Comparison of ENCODE assay signal across 23 cellular contexts in genomic region chr11:130209944-130210854, GRCh38. TPM values are rescaled to one million over a fixed set of nuclear protein-coding genes. Genes with fewer than 3 reads are reported as not detected.
DNase-seq lines count a peak whose midpoint lies in the region; ATAC-seq and TF ChIP-seq lines count a peak whose summit lies in the region.
"Had no signal": no experiment of that assay in that cellular context is flagged by ENCODE, and none has a peak within 500 bp of the region (broad histone marks: within the 10 kb centered on the region; RNA-seq: fewer than 3 reads in every experiment).

No MANE protein-coding gene starts in this region.

- H3K27me3 Mint-ChIP-seq in activated CD8-positive, alpha-beta memory T cell treated with anti-CD3 and anti-CD28 coated beads, Interleukin-2, amount 10 ng/mL, durations not matched to agents 7 days and 5 days, result peaks cover 7% of the 10 kb centered on the region

- CTCF ChIA-PET in activated CD8-positive, alpha-beta memory T cell treated with anti-CD3 and anti-CD28 coated beads, Interleukin-2, amount 10 ng/mL, durations not matched to agents 7 days and 5 days (lab: Charles Lee), result interaction anchor here (0.7 kb wide), 1 partner anchor 95 kb away, joined by 3 read pairs; no protein-coding TSS in a partner anchor

- no peak for ATAC-seq in activated CD8-positive, alpha-beta memory T cell treated with anti-CD3 and anti-CD28 coated beads, Interleukin-2, amount 10 ng/mL, durations not matched to agents 7 days and 5 days
- ATAC-seq in lower lobe of right lung, result no peak
- ATAC-seq: A549, psoas muscle had no signal

- no peaks in the 10 kb centered on the region for H3K4me1 Mint-ChIP-seq in activated CD8-positive, alpha-beta memory T cell treated with anti-CD3 and anti-CD28 coated beads, Interleukin-2, amount 10 ng/mL, durations not matched to agents 7 days and 5 days

- H3K27ac Mint-ChIP-seq in activated CD8-positive, alpha-beta memory T cell treated with anti-CD3 and anti-CD28 coated beads, Interleukin-2, amount 10 ng/mL, durations not matched to agents 7 days and 5 days, result no peak overlapping the region

- intact Hi-C loops in lower lobe of right lung (cut with DNase I), result no loop called here
- intact Hi-C loops in testis (cut with DNase I; ENCODE audit: low total_unique reads), result loop anchor here (10.0 kb wide), 1 partner anchor 215 kb away; the partner anchor contains the start of gene ADAMTS8

- H3K36me3 ChIP-seq in lower lobe of right lung (peaks cover 19% of the 10 kb centered on the region), testis (ENCODE audit: low read depth, missing control alignments) (no peaks in the 10 kb centered on the region), HAP-1 (replicated peaks) (no peaks in the 10 kb centered on the region)
- H3K36me3 ChIP-seq: WERI-Rb-1 had no signal

- H3K36me3 Mint-ChIP-seq in activated CD8-positive, alpha-beta memory T cell treated with anti-CD3 and anti-CD28 coated beads, Interleukin-2, amount 10 ng/mL, durations not matched to agents 7 days and 5 days, result no peaks in the 10 kb centered on the region

- H3K27ac ChIP-seq in lower lobe of right lung (no peak overlapping the region), testis (no peak overlapping the region)
- H3K27ac ChIP-seq: A549, psoas muscle, spleen, WERI-Rb-1 had no signal

- H3K27me3 ChIP-seq in lower lobe of right lung (ENCODE audit: low read depth), result no peaks in the 10 kb centered on the region
- H3K27me3 ChIP-seq in testis, result no peaks in the 10 kb centered on the region
- no peaks in the 10 kb centered on the region for H3K27me3 ChIP-seq in HAP-1 (ENCODE audit: low read depth)

- in situ Hi-C loops in HAP-1 (cut with MboI; ENCODE audit: low sequenced_read_pairs), result loop anchor here (10.0 kb wide), 2 partner anchors 215 to 655 kb away; partner anchors contain the start of gene ADAMTS8

- H3K4me3 Mint-ChIP-seq in activated CD8-positive, alpha-beta memory T cell treated with anti-CD3 and anti-CD28 coated beads, Interleukin-2, amount 10 ng/mL, durations not matched to agents 7 days and 5 days, result no peak overlapping the region
- H3K4me3 Mint-ChIP-seq: CD14-positive monocyte had no signal

- H3K9me3 Mint-ChIP-seq in activated CD8-positive, alpha-beta memory T cell treated with anti-CD3 and anti-CD28 coated beads, Interleukin-2, amount 10 ng/mL, durations not matched to agents 7 days and 5 days (ENCODE audit: low read depth), result no peaks in the 10 kb centered on the region

- H3K4me3 ChIP-seq in lower lobe of right lung (no peak overlapping the region), testis (no peak overlapping the region), HAP-1 (no peak overlapping the region)
- H3K4me3 ChIP-seq: A549, psoas muscle, spleen had no signal

- no peak for TF ChIP-seq CTCF in lower lobe of right lung (IDR thresholded peaks at IDR 0.05)
- no peak for TF ChIP-seq CTCF in testis (IDR thresholded peaks at IDR 0.05)

- DNase-seq in activated T-cell treated with anti-CD3 and anti-CD28 coated beads, Interleukin-2, amount 50 U/mL, for 48 hours, result peak; percentile 4 to 11
- no peak for DNase-seq in activated T-cell treated with anti-CD3 and anti-CD28 coated beads for 4 hours
- peak; percentile 18 for DNase-seq in activated CD8-positive, alpha-beta memory T cell treated with anti-CD3 and anti-CD28 coated beads, Interleukin-2, amount 10 ng/mL, durations not matched to agents 7 days and 5 days
- DNase-seq in lower lobe of right lung, result peak; percentile 39
- DNase-seq in testis, result peak; percentile 10
- no peak for DNase-seq in HAP-1 (ENCODE audit: low spot score in 2 of 2)
- no peak for DNase-seq in NCI-H1105 treated with DMSO at 0.1 percent for 48 hours (lab: John Stamatoyannopoulos, UW)
- no peak for DNase-seq in NCI-H446 treated with DMSO at 0.1 percent for 48 hours (lab: John Stamatoyannopoulos, UW)
- DNase-seq: activated naive CD4-positive, alpha-beta T cell treated with Interleukin-2 at 50 U/mL for 16 hours; DMS79; foreskin fibroblast; NCI-H1436 treated with DMSO at 0.1 percent for 48 hours; NCI-H345; psoas muscle; SIG-M5; spleen; stimulated activated naive CD4-positive, alpha-beta T cell; WERI-Rb-1 had no signal

- TF ChIP-seq POLR2A in testis (IDR thresholded peaks at IDR 0.05), result no peak

- H3K9me3 ChIP-seq in lower lobe of right lung (no peaks in the 10 kb centered on the region), testis (no peaks in the 10 kb centered on the region), HAP-1 (no peaks in the 10 kb centered on the region)
- H3K9me3 ChIP-seq: A549, psoas muscle, spleen had no signal

- H3K4me1 ChIP-seq in lower lobe of right lung, result peaks cover 9% of the 10 kb centered on the region
- no peaks in the 10 kb centered on the region for H3K4me1 ChIP-seq in testis
- no peaks in the 10 kb centered on the region for H3K4me1 ChIP-seq in HAP-1
- H3K4me1 ChIP-seq: A549, psoas muscle had no signal

- WGBS in testis, 2 donors, result 69 to 78% methylated on average over 22 to 23 of the region's 23 CpGs

RNA-seq across cellular contexts. Expression of gene ST14, which starts 50.6 kb away (rescaled TPM):
- total RNA-seq in activated CD8-positive, alpha-beta memory T cell treated with anti-CD3 and anti-CD28 coated beads, Interleukin-2, amount 10 ng/mL, durations not matched to agents 7 days and 5 days, result not detected
- total RNA-seq in lower lobe of right lung (61.1 TPM), testis (1 to 10 TPM in 1 of 2 donors, under 1 TPM in 1; 0.55 to 2.4 TPM)
- polyA plus RNA-seq in testis (ENCODE audit: insufficient read depth, low read depth, low replicate concordance), result 5.8 TPM
- total RNA-seq: endothelial cell of umbilical vein; myocyte; T-helper 1 cell treated with Interleukin-12 subunit alpha and Interleukin-12 subunit beta and Interleukin-4 antibody, amounts not matched to agents 30 ng/mL and 1 ng/mL, for 36 hours had no signal

Comparison
In these comparisons a context has a peak if more than half of its experiments do, and no peak if none do; other contexts are left out.
1. DNase-seq: peak in activated T-cell treated with anti-CD3 and anti-CD28 coated beads, Interleukin-2, amount 50 U/mL, for 48 hours (2 of 2), activated CD8-positive, alpha-beta memory T cell treated with anti-CD3 and anti-CD28 coated beads, Interleukin-2, amount 10 ng/mL, durations not matched to agents 7 days and 5 days (single experiment), lower lobe of right lung (single experiment) and testis (single experiment); none in activated T-cell treated with anti-CD3 and anti-CD28 coated beads for 4 hours (single experiment), HAP-1 (0 of 2), NCI-H1105 treated with DMSO at 0.1 percent for 48 hours (single experiment) and NCI-H446 treated with DMSO at 0.1 percent for 48 hours (single experiment).
2. RNA of gene ST14, which starts 50.6 kb away (total RNA-seq): 61.1 TPM in lower lobe of right lung (single experiment); 0.55 to 2.4 TPM in testis and not detected in activated CD8-positive, alpha-beta memory T cell treated with anti-CD3 and anti-CD28 coated beads, Interleukin-2, amount 10 ng/mL, durations not matched to agents 7 days and 5 days; every median in the first group is over 10 times any median in the second.